ENCODE assay signal across 14 cellular contexts in the genomic region with DNA sequence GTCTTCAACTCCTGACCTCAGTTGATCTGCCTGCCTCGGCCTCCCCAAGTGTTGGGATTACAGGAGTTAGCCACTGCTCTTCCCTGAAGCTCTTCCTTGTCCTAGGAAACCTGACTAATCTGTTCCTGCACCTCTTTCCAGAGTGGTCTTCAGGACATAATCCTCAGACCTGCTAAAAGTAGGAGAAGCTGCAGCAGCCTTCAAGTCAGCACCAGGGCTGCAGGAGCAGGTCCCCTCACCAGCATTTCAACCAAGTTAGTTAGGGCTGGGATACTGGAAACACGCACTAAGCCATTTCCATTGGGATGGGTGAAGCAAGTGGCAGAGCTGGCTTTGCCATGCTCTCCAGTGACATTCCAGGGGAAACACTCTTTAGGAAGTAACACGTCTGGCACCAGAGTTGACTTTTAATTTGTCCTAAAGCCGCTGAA.
DNase-seq lines count a peak whose midpoint lies in the region; ATAC-seq and TF ChIP-seq lines count a peak whose summit lies in the region.
"Had no signal": no experiment of that assay in that cellular context is flagged by ENCODE, and none has a peak within 500 bp of the region (broad histone marks: within the 10 kb centered on the region; RNA-seq: fewer than 3 reads in every experiment).

No MANE protein-coding gene starts in this region.

- DNase-seq in DMS53 (lab: John Stamatoyannopoulos, UW), result peak; percentile 12
- DNase-seq in DMS53 treated with DMSO at 0.1 percent for 48 hours (lab: John Stamatoyannopoulos, UW; ENCODE audit: unreplicated experiment), result no peak
- DNase-seq in cerebellar cortex (ENCODE audit: low spot score), result peak; percentile 44
- DNase-seq in nephron progenitor cell, result no peak
- DNase-seq in HEK293T (ENCODE audit: extremely low spot score), result no peak
- DNase-seq: 8988T; C1 segment of cervical spinal cord; IMR-90; left lung; NCI-H2029; stimulated activated CD4-positive, alpha-beta T cell treated with anti-CD3 and anti-CD28 coated beads, Interleukin-4, amount 100 ng/mL, for 24 hours had no signal

- H3K4me3 Mint-ChIP-seq in nephron progenitor cell, result no peak overlapping the region

- TF ChIP-seq CTCF in nephron progenitor cell (IDR thresholded peaks at IDR 0.05), result no peak

- H3K27ac Mint-ChIP-seq in nephron progenitor cell, result peak overlapping the region; percentile 95

- ATAC-seq in GM21367 (IDR thresholded peaks at IDR 0.05; ENCODE audit: unreplicated experiment) (no peak), HG02840 (IDR thresholded peaks at IDR 0.05; ENCODE audit: low FRiP score, unreplicated experiment) (no peak)
- ATAC-seq: left lung had no signal

- peaks cover 5% of the 10 kb centered on the region for H3K4me1 Mint-ChIP-seq in nephron progenitor cell

- H3K36me3 Mint-ChIP-seq in nephron progenitor cell (ENCODE audit: low read depth), result peaks cover 58% of the 10 kb centered on the region

- H3K9me3 Mint-ChIP-seq in nephron progenitor cell, result no peaks in the 10 kb centered on the region

- TF ChIP-seq POLR2A in GM19193 (IDR thresholded peaks at IDR 0.05; ENCODE audit: extremely low read depth, insufficient read depth, insufficient read length), result peak; percentile 29

- H3K27me3 Mint-ChIP-seq in nephron progenitor cell (ENCODE audit: low read depth, poor library complexity), result peaks cover 7% of the 10 kb centered on the region

- CTCF ChIA-PET in HEK293T (lab: Yijun Ruan, JAX), result interaction anchor here (1.5 kb wide), 1 partner anchor 63 kb away, joined by 9 read pairs; no protein-coding TSS in a partner anchor

- POLR2A ChIA-PET in HEK293T (lab: Yijun Ruan, JAX), result interaction anchor here (2.1 to 6.1 kb wide), 2 partner anchors 11 to 15 kb away, joined by 5 to 135 read pairs; a partner anchor contains a TSS

TF ChIP-seq in HEK293T, 16 proteins besides CTCF, POLR2A, EP300 and RAD21:
- TF ChIP-seq FOXA1 (IDR thresholded peaks at IDR 0.05), result no peak
- TF ChIP-seq, protein P1, sequence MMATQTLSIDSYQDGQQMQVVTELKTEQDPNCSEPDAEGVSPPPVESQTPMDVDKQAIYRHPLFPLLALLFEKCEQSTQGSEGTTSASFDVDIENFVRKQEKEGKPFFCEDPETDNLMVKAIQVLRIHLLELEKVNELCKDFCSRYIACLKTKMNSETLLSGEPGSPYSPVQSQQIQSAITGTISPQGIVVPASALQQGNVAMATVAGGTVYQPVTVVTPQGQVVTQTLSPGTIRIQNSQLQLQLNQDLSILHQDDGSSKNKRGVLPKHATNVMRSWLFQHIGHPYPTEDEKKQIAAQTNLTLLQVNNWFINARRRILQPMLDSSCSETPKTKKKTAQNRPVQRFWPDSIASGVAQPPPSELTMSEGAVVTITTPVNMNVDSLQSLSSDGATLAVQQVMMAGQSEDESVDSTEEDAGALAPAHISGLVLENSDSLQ (IDR thresholded peaks at IDR 0.05), result no peak
- TF ChIP-seq ELF4 (IDR thresholded peaks at IDR 0.05), result no peak
- TF ChIP-seq TARDBP (IDR thresholded peaks at IDR 0.05), result no peak
- no peak for TF ChIP-seq SP1 (IDR thresholded peaks at IDR 0.05)
- TF ChIP-seq NFRKB (IDR thresholded peaks at IDR 0.05), result no peak
- TF ChIP-seq HDGF (IDR thresholded peaks at IDR 0.05; ENCODE audit: borderline replicate concordance), result no peak
- TF ChIP-seq L3MBTL2 (conservative IDR thresholded peaks at IDR 0.05), result no peak
- TF ChIP-seq BHLHE40 (IDR thresholded peaks at IDR 0.05; ENCODE audit: borderline replicate concordance), result no peak
- TF ChIP-seq FOXM1 (IDR thresholded peaks at IDR 0.05; ENCODE audit: borderline replicate concordance), result no peak
- TF ChIP-seq ZNF384 (IDR thresholded peaks at IDR 0.05), result no peak
- no peak for TF ChIP-seq SUZ12 (IDR thresholded peaks at IDR 0.05)
- TF ChIP-seq ARNT (IDR thresholded peaks at IDR 0.05), result no peak

Comparison
In these comparisons a context has a peak if more than half of its experiments do, and no peak if none do; other contexts are left out.
1. DNase-seq: peak in DMS53 (single experiment) and cerebellar cortex (single experiment); none in DMS53 treated with DMSO at 0.1 percent for 48 hours (single experiment), nephron progenitor cell (single experiment) and HEK293T (single experiment).